28 cellular contexts compared by ENCODE assay signal in genomic region chr3:137294839-137295238, GRCh38.
"Had no signal": no experiment of that assay in that cellular context is flagged by ENCODE, and none has a peak within 500 bp of the region (broad histone marks: within the 10 kb centered on the region; RNA-seq: fewer than 3 reads in every experiment).

No MANE protein-coding gene starts in this region.

- H3K9me3 ChIP-seq: ascending aorta, body of pancreas had no signal

- H3K36me3 ChIP-seq: ascending aorta had no signal

- DNase-seq: activated CD4-positive, alpha-beta T cell treated with anti-CD3 and anti-CD28 coated beads for 48 hours; activated CD4-positive, alpha-beta T cell treated with anti-CD3 and anti-CD28 coated beads, Interleukin-2, amount 50 U/mL, for 4 hours; activated CD4-positive, CD25-positive, alpha-beta regulatory T cell treated with anti-CD3 and anti-CD28 coated beads, Interleukin-2, amount 50 U/mL, for 72 hours; activated CD8-positive, alpha-beta memory T cell treated with anti-CD3 and anti-CD28 coated beads, Interleukin-2, amount 50 U/mL, for 48 hours; activated CD8-positive, alpha-beta T cell treated with anti-CD3 and anti-CD28 coated beads, Interleukin-2, amount 10 ng/mL, durations not matched to agents 7 days and 5 days; activated effector memory CD4-positive, alpha-beta T cell treated with Interleukin-2 at 50 U/mL for 16 hours; activated naive CD4-positive, alpha-beta T cell; activated T-cell treated with anti-CD3 and anti-CD28 coated beads, Interleukin-2, amount 50 U/mL, for 1 hour; amniotic stem cell; body of pancreas; central memory CD4-positive, alpha-beta T cell; Karpas-422; MM.1S; NCI-H1105; NCI-H1436; NCI-H1694 treated with DMSO at 0.1 percent for 48 hours; NCI-H2029 treated with DMSO at 0.1 percent for 48 hours; NCI-H345; NCI-H510A treated with DMSO at 0.1 percent for 48 hours; NCI-H69; OCI-M1; RPMI8226; SW 1271 had no signal

- H3K27ac ChIP-seq: ascending aorta, body of pancreas had no signal

- H3K4me1 ChIP-seq: ascending aorta, body of pancreas had no signal

- H3K4me3 ChIP-seq: ascending aorta, body of pancreas had no signal

- ATAC-seq: activated CD8-positive, alpha-beta T cell treated with anti-CD3 and anti-CD28 coated beads, Interleukin-2, amount 10 ng/mL, durations not matched to agents 7 days and 5 days; body of pancreas; Panc1; Right ventricle myocardium inferior; SK-N-SH treated with all-trans-retinoic acid at 6 μM for 48 hours had no signal

- H3K27me3 ChIP-seq: ascending aorta, body of pancreas had no signal

- FAIRE-seq: bronchial epithelial cell had no signal
